ENCODE assay signal across 24 cellular contexts in the genomic region with DNA sequence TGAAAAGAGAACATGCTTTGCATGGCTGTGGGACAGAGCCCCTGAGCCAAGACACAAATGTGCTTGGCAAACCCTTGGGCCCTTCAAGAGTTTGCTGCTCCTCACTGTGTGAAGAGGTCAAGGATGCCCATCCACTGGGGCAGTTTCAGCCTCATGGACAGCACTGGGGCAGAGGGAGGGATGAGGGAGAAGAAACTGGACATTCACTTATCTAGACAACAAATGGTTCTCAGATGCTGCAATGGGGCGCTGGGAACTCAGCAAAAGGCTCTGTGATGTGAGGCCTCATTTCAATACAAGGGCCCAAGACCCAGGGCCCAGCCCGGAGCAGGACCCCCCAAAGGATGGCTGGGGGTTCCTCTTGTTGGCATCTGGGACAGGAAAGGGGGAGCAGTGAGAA. TPM values are rescaled to one million over a fixed set of nuclear protein-coding genes. Genes with fewer than 3 reads are reported as not detected.
DNase-seq lines count a peak whose midpoint lies in the region; ATAC-seq and TF ChIP-seq lines count a peak whose summit lies in the region.
"Had no signal": no experiment of that assay in that cellular context is flagged by ENCODE, and none has a peak within 500 bp of the region (broad histone marks: within the 10 kb centered on the region; RNA-seq: fewer than 3 reads in every experiment).

No MANE protein-coding gene starts in this region.

- H4K8ac ChIP-seq in neuronal stem cell (ENCODE audit: low read depth, low read length): no peak overlapping the region

- no peak for TF ChIP-seq POLR2A in spleen (IDR thresholded peaks at IDR 0.05)

- ATAC-seq in GM19328 (IDR thresholded peaks at IDR 0.05; ENCODE audit: unreplicated experiment) (no peak), GM18861 (IDR thresholded peaks at IDR 0.05; ENCODE audit: unreplicated experiment) (no peak)
- ATAC-seq: A549, GM12878, HCT116 had no signal

- H3K27me3 Mint-ChIP-seq in glutamatergic neuron (ENCODE audit: unreplicated experiment): peaks cover 44% of the 10 kb centered on the region
- H3K27me3 Mint-ChIP-seq: CD4-positive, alpha-beta T cell had no signal

- H3K9me3 Mint-ChIP-seq in glutamatergic neuron (ENCODE audit: unreplicated experiment): peaks cover 66% of the 10 kb centered on the region
- H3K9me3 Mint-ChIP-seq: CD4-positive, alpha-beta T cell; CD8-positive, alpha-beta memory T cell; H9 had no signal

- no peaks in the 10 kb centered on the region for H3K9me3 ChIP-seq in right atrium auricular region
- no peaks in the 10 kb centered on the region for H3K9me3 ChIP-seq in neuronal stem cell (replicated peaks in 1 of 2; ENCODE audit: control insufficient read depth in 2 of 2, insufficient read depth in 1 of 2, low read depth in 1 of 2, low read length in 2 of 2)
- H3K9me3 ChIP-seq in spleen: no peaks in the 10 kb centered on the region
- H3K9me3 ChIP-seq: A549; BE2C; BLaER1 treated with 17β-estradiol and CSF1 and Interleukin-3, amounts not matched to agents 10 nM and 100 nM had no signal

- TF ChIP-seq CTCF in right atrium auricular region (IDR thresholded peaks at IDR 0.05) (no peak), glutamatergic neuron (IDR thresholded peaks at IDR 0.05; ENCODE audit: partially characterized antibody, unreplicated experiment) (no peak), spleen (IDR thresholded peaks at IDR 0.05 in 8 of 11, conservative IDR thresholded peaks at IDR 0.05 in 3 of 11) (no peak)

- H3K4me1 Mint-ChIP-seq in glutamatergic neuron (ENCODE audit: low read depth, unreplicated experiment): peaks cover 58% of the 10 kb centered on the region
- H3K4me1 Mint-ChIP-seq: CD14-positive monocyte; CD8-positive, alpha-beta memory T cell had no signal

- H4K91ac ChIP-seq in neuronal stem cell (ENCODE audit: low read depth, low read length, poor library complexity): no peak overlapping the region

- no peak overlapping the region for H3K14ac ChIP-seq in neuronal stem cell (ENCODE audit: low read length)

- H2AFZ ChIP-seq in neuronal stem cell (ENCODE audit: low read length): no peak overlapping the region

- H2BK120ac ChIP-seq in neuronal stem cell (ENCODE audit: low read depth, low read length): no peak overlapping the region

- no peaks in the 10 kb centered on the region for H3K27me3 ChIP-seq in right atrium auricular region
- no peaks in the 10 kb centered on the region for H3K27me3 ChIP-seq in neuronal stem cell (ENCODE audit: control insufficient read depth in 3 of 3, insufficient read depth in 3 of 3, low read depth in 1 of 3, low read length in 3 of 3)
- peaks cover 0 to 19% (median 0%) of the 10 kb centered on the region in 7 donors for H3K27me3 ChIP-seq in spleen (replicated peaks in 1 of 7)
- H3K27me3 ChIP-seq: BE2C; BLaER1 treated with 17β-estradiol and CSF1 and Interleukin-3, amounts not matched to agents 10 nM and 100 nM had no signal

- peaks cover 2% of the 10 kb centered on the region for H3K79me1 ChIP-seq in neuronal stem cell (ENCODE audit: low read depth, low read length)

- peak overlapping the region; percentile 38 for H3K27ac Mint-ChIP-seq in glutamatergic neuron (ENCODE audit: unreplicated experiment)
- H3K27ac Mint-ChIP-seq: CD14-positive monocyte; CD4-positive, alpha-beta T cell; CD8-positive, alpha-beta memory T cell; H9 had no signal

- no peaks in the 10 kb centered on the region for H3K36me3 ChIP-seq in right atrium auricular region
- H3K36me3 ChIP-seq in neuronal stem cell (replicated peaks in 1 of 2; ENCODE audit: control insufficient read depth in 2 of 2, insufficient read depth in 2 of 2, low read length in 2 of 2): no peaks in the 10 kb centered on the region
- H3K36me3 ChIP-seq in spleen: no peaks in the 10 kb centered on the region
- H3K36me3 ChIP-seq: BE2C; BLaER1 treated with 17β-estradiol and CSF1 and Interleukin-3, amounts not matched to agents 10 nM and 100 nM had no signal

- H3K4me3 Mint-ChIP-seq in glutamatergic neuron (ENCODE audit: unreplicated experiment): peak overlapping the region; percentile 68
- H3K4me3 Mint-ChIP-seq: CD14-positive monocyte; CD4-positive, alpha-beta T cell; CD8-positive, alpha-beta memory T cell; H9 had no signal

- no peak overlapping the region for H3K4me3 ChIP-seq in right atrium auricular region
- no peak overlapping the region for H3K4me3 ChIP-seq in neuronal stem cell (ENCODE audit: low read length in 2 of 2)
- no peak overlapping the region for H3K4me3 ChIP-seq in spleen
- H3K4me3 ChIP-seq: A549; BLaER1 treated with 17β-estradiol and CSF1 and Interleukin-3, amounts not matched to agents 10 nM and 100 nM; GM12878 had no signal

- H3K9ac ChIP-seq in neuronal stem cell (ENCODE audit: low read depth, low read length, poor library complexity): no peak overlapping the region
- H3K9ac ChIP-seq: BLaER1 treated with 17β-estradiol and CSF1 and Interleukin-3, amounts not matched to agents 10 nM and 100 nM had no signal

- no CpG with 5 or more reads among the region's 2 CpGs for WGBS in neuronal stem cell (ENCODE audit: extremely low coverage in 2 of 2, insufficient read length in 2 of 2, insufficient replicate concordance in 1 of 2), 2 donors
- WGBS in spleen, 5 donors: 71 to 90% (median 82%) methylated on average over 2 of the region's 2 CpGs

- H3K4ac ChIP-seq in neuronal stem cell (ENCODE audit: low read length): no peak overlapping the region

- H3K36me3 Mint-ChIP-seq in glutamatergic neuron (ENCODE audit: unreplicated experiment): peaks cover 14% of the 10 kb centered on the region
- H3K36me3 Mint-ChIP-seq: CD14-positive monocyte; CD8-positive, alpha-beta memory T cell had no signal

- H3K4me1 ChIP-seq in right atrium auricular region: peaks cover 0 to 8% of the 10 kb centered on the region in 2 donors
- peaks cover 0 to 10% of the 10 kb centered on the region in 2 donors for H3K4me1 ChIP-seq in neuronal stem cell (ENCODE audit: control insufficient read depth in 2 of 2, insufficient read depth in 1 of 2, low read depth in 1 of 2, low read length in 2 of 2)
- H3K4me1 ChIP-seq in spleen: no peaks in the 10 kb centered on the region
- H3K4me1 ChIP-seq: A549 had no signal

- DNase-seq in cardiac septum (ENCODE audit: low spot score) (peak; percentile 59), right atrium auricular region (ENCODE audit: low spot score) (no peak), glutamatergic neuron (peak; percentile 2), neuronal stem cell (ENCODE audit: low spot score) (no peak), spleen (peak; percentile 33), substantia nigra (lab: John Stamatoyannopoulos, UW) (no peak)
- DNase-seq: 8988T; ACHN; AML-193; BE2C; CD4-positive, alpha-beta T cell; CD8-positive, alpha-beta memory T cell; DMS 273 treated with DMSO at 0.1 percent for 48 hours; DMS79; EL; GDM1; H9 had no signal

- no peak overlapping the region for H3K23ac ChIP-seq in neuronal stem cell (ENCODE audit: low read depth, low read length, poor library complexity)

- no peak overlapping the region for H2BK15ac ChIP-seq in neuronal stem cell (ENCODE audit: low read length)

- H2AK5ac ChIP-seq in neuronal stem cell (ENCODE audit: low read depth, low read length): no peak overlapping the region

- H2BK12ac ChIP-seq in neuronal stem cell (ENCODE audit: low read length): no peak overlapping the region

- H3K4me2 ChIP-seq in neuronal stem cell (ENCODE audit: insufficient read depth, low read length, poor library complexity, severe bottlenecking): no peak overlapping the region
- H3K4me2 ChIP-seq: A549 had no signal

- H3K18ac ChIP-seq in neuronal stem cell (ENCODE audit: low read length): peak overlapping the region; percentile 51

- H3K27ac ChIP-seq in right atrium auricular region (no peak overlapping the region), neuronal stem cell (replicated peaks; ENCODE audit: low read length) (no peak overlapping the region), spleen (no peak overlapping the region), substantia nigra (ENCODE audit: low read depth, low read length, poor library complexity, severe bottlenecking) (no peak overlapping the region)
- H3K27ac ChIP-seq: A549; BLaER1 treated with 17β-estradiol and CSF1 and Interleukin-3, amounts not matched to agents 10 nM and 100 nM had no signal

- H2BK5ac ChIP-seq in neuronal stem cell (ENCODE audit: low read length): no peak overlapping the region

- intact Hi-C loops in cardiac septum (cut with DNase I): no loop called here
- intact Hi-C loops in spleen (cut with DNase I; ENCODE audit: low total_unique reads): no loop called here

RNA-seq across cellular contexts. Expression of a gene that starts 49.1 kb away (rescaled TPM):
- total RNA-seq in cardiac septum (5.8 TPM), right atrium auricular region (1 to 10 TPM; 5.8 to 6.9 TPM), glutamatergic neuron (ENCODE audit: unreplicated experiment) (544 TPM), spleen (under 1 TPM in 1 of 7 donors, not detected in 6; 0.20 TPM)
- polyA plus RNA-seq in neuronal stem cell (2013, experiment 1 of 2): 3.3 TPM
- polyA plus RNA-seq in neuronal stem cell (2013, experiment 2 of 2): 3.1 TPM
- polyA plus RNA-seq in spleen: under 1 TPM; 0.02 to 0.19 (median 0.08) TPM
- total RNA-seq: CD4-positive, alpha-beta T cell; CD8-positive, alpha-beta memory T cell; GM12878 had no signal
- polyA plus RNA-seq: CD14-positive monocyte; CD8-positive, alpha-beta memory T cell; GM12878 had no signal

Comparison
In these comparisons a context has a peak if more than half of its experiments do, and no peak if none do; other contexts are left out.
1. DNase-seq: peak in cardiac septum (single experiment), glutamatergic neuron (single experiment) and spleen (single experiment); none in right atrium auricular region (single experiment), neuronal stem cell (single experiment) and substantia nigra (0 of 49).
2. RNA of a gene that starts 49.1 kb away (total RNA-seq): 544 TPM in glutamatergic neuron (single experiment); 5.8 to 6.9 TPM in right atrium auricular region, 5.8 TPM in cardiac septum (single experiment) and 0.20 TPM in spleen; every median in the first group is over 10 times any median in the second.